Comparison of ENCODE assay signal across 40 cellular contexts in the genomic region with DNA sequence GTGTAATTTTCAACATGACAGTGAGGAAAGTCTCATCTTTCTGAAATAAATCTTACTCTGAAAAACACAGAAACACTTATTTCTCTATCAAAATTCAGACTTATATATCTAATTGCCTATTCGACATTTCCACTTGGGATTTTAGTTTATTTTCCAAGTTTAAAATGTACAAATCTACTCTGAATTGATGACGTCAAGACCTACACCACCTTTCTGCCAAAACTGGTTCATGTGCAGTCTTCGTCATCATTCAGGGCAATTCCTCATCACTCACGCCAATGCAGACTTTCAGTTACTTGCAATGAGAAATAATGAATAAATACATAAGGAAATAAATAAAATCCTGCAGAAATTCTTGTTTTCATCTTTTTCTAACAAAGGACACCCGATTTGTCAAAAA.
"Had no signal": no experiment of that assay in that cellular context is flagged by ENCODE, and none has a peak within 500 bp of the region (broad histone marks: within the 10 kb centered on the region; RNA-seq: fewer than 3 reads in every experiment).

No MANE protein-coding gene starts in this region.

- H3K9me3 Mint-ChIP-seq: activated naive CD4-positive, alpha-beta T cell treated with anti-CD3 and anti-CD28 coated beads for 36 hours; activated naive CD4-positive, alpha-beta T cell treated with anti-CD3 and anti-CD28 coated beads, Interleukin-2, amount 50 U/mL, for 24 hours; activated naive CD8-positive, alpha-beta T cell treated with anti-CD3 and anti-CD28 coated beads, Interleukin-2, amount 50 U/mL, for 24 hours; brain had no signal

- H3K4me3 Mint-ChIP-seq: activated naive CD4-positive, alpha-beta T cell treated with anti-CD3 and anti-CD28 coated beads for 36 hours; activated naive CD4-positive, alpha-beta T cell treated with anti-CD3 and anti-CD28 coated beads, Interleukin-2, amount 10 ng/mL, durations not matched to agents 7 days and 5 days; activated naive CD4-positive, alpha-beta T cell treated with anti-CD3 and anti-CD28 coated beads, Interleukin-2, amount 50 U/mL, for 24 hours; activated naive CD8-positive, alpha-beta T cell; activated naive CD8-positive, alpha-beta T cell treated with anti-CD3 and anti-CD28 coated beads for 36 hours; activated naive CD8-positive, alpha-beta T cell treated with anti-CD3 and anti-CD28 coated beads, Interleukin-2, amount 10 ng/mL, durations not matched to agents 7 days and 5 days; activated naive CD8-positive, alpha-beta T cell treated with anti-CD3 and anti-CD28 coated beads, Interleukin-2, amount 50 U/mL, for 24 hours; activated T-cell treated with anti-CD3 and anti-CD28 coated beads, Interleukin-2, amount 50 U/mL, for 24 hours; activated T-cell treated with anti-CD3 and anti-CD28 coated beads, Interleukin-2, amount 50 U/mL, for 4 hours; activated T-cell treated with anti-CD3 and anti-CD28 coated beads, Interleukin-2, amount 50 U/mL, for 72 hours; activated T-helper 1 cell treated with anti-CD3 and anti-CD28 coated beads, Interleukin-12 subunit alpha, Interleukin-12 subunit beta, Interleukin-2, Interleukin-4 antibody, amounts not matched to agents 30 ng/mL and 10 ng/mL and 1 ng/mL, durations not matched to agents 14 hours and 24 hours and 36 hours; activated T-helper 17 cell treated with anti-CD3 and anti-CD28 coated beads, Interleukin-2, amount 50 U/mL, for 72 hours; brain; central memory CD8-positive, alpha-beta T cell had no signal

- H3K4me1 Mint-ChIP-seq: activated naive CD4-positive, alpha-beta T cell treated with anti-CD3 and anti-CD28 coated beads, Interleukin-2, amount 10 ng/mL, durations not matched to agents 7 days and 5 days; activated naive CD4-positive, alpha-beta T cell treated with anti-CD3 and anti-CD28 coated beads, Interleukin-2, amount 50 U/mL, for 24 hours; activated naive CD8-positive, alpha-beta T cell treated with anti-CD3 and anti-CD28 coated beads for 36 hours; activated naive CD8-positive, alpha-beta T cell treated with anti-CD3 and anti-CD28 coated beads, Interleukin-2, amount 10 ng/mL, durations not matched to agents 7 days and 5 days; activated naive CD8-positive, alpha-beta T cell treated with anti-CD3 and anti-CD28 coated beads, Interleukin-2, amount 50 U/mL, for 24 hours; activated T-helper 17 cell treated with anti-CD3 and anti-CD28 coated beads, Interleukin-2, amount 50 U/mL, for 72 hours; brain; central memory CD8-positive, alpha-beta T cell had no signal

- FAIRE-seq: astrocyte, bronchial epithelial cell had no signal

- H3K9me3 ChIP-seq: adrenal gland, ascending aorta, body of pancreas, breast epithelium had no signal

- H3K36me3 Mint-ChIP-seq: activated naive CD4-positive, alpha-beta T cell treated with anti-CD3 and anti-CD28 coated beads, Interleukin-2, amount 10 ng/mL, durations not matched to agents 7 days and 5 days; activated naive CD4-positive, alpha-beta T cell treated with anti-CD3 and anti-CD28 coated beads, Interleukin-2, amount 50 U/mL, for 24 hours; activated naive CD4-positive, alpha-beta T cell treated with anti-CD3 and anti-CD28 coated beads, Interleukin-2, amount 50 U/mL, for 72 hours; activated naive CD8-positive, alpha-beta T cell; activated naive CD8-positive, alpha-beta T cell treated with anti-CD3 and anti-CD28 coated beads for 36 hours; activated naive CD8-positive, alpha-beta T cell treated with anti-CD3 and anti-CD28 coated beads, Interleukin-2, amount 10 ng/mL, durations not matched to agents 7 days and 5 days; brain had no signal

- DNase-seq: activated effector memory CD4-positive, alpha-beta T cell treated with anti-CD3 and anti-CD28 coated beads, Interleukin-2, amount 50 U/mL, for 16 hours; activated effector memory CD4-positive, alpha-beta T cell treated with Interleukin-2 at 50 U/mL for 16 hours; activated gamma-delta T cell; activated gamma-delta T cell treated with Interleukin-2 at 50 U/mL for 16 hours; activated naive CD4-positive, alpha-beta T cell; activated naive CD4-positive, alpha-beta T cell treated with anti-CD3 and anti-CD28 coated beads for 36 hours; activated naive CD4-positive, alpha-beta T cell treated with anti-CD3 and anti-CD28 coated beads, Interleukin-2, amount 10 ng/mL, durations not matched to agents 7 days and 5 days; activated naive CD4-positive, alpha-beta T cell treated with anti-CD3 and anti-CD28 coated beads, Interleukin-2, amount 50 U/mL, for 16 hours; activated naive CD4-positive, alpha-beta T cell treated with Interleukin-2 at 50 U/mL for 16 hours; activated naive CD8-positive, alpha-beta T cell treated with anti-CD3 and anti-CD28 coated beads for 36 hours; activated naive CD8-positive, alpha-beta T cell treated with anti-CD3 and anti-CD28 coated beads, Interleukin-2, amount 10 ng/mL, durations not matched to agents 7 days and 5 days; activated naive CD8-positive, alpha-beta T cell treated with anti-CD3 and anti-CD28 coated beads, Interleukin-2, amount 50 U/mL, for 24 hours; activated T-cell treated with anti-CD3 and anti-CD28 coated beads, Interleukin-2, amount 50 U/mL, for 1 hour; activated T-cell treated with anti-CD3 and anti-CD28 coated beads, Interleukin-2, amount 50 U/mL, for 24 hours; activated T-cell treated with anti-CD3 and anti-CD28 coated beads, Interleukin-2, amount 50 U/mL, for 4 hours; activated T-cell treated with anti-CD3 and anti-CD28 coated beads, Interleukin-2, amount 50 U/mL, for 48 hours; activated T-cell treated with anti-CD3 and anti-CD28 coated beads, Interleukin-2, amount 50 U/mL, for 72 hours; adrenal gland; amniotic stem cell; amygdala; anterior cingulate cortex; aorta; body of pancreas; brain microvascular endothelial cell; caudate nucleus; central memory CD4-positive, alpha-beta T cell; cerebellar nuclear complex had no signal

- H3K27ac ChIP-seq: adrenal gland, ascending aorta, body of pancreas, brain microvascular endothelial cell, breast epithelium, cardiac muscle cell had no signal

- H3K36me3 ChIP-seq: adrenal gland, ascending aorta, brain microvascular endothelial cell, breast epithelium, cardiac muscle cell had no signal

- H3K27me3 Mint-ChIP-seq: activated naive CD4-positive, alpha-beta T cell treated with anti-CD3 and anti-CD28 coated beads, Interleukin-2, amount 10 ng/mL, durations not matched to agents 7 days and 5 days; activated naive CD4-positive, alpha-beta T cell treated with anti-CD3 and anti-CD28 coated beads, Interleukin-2, amount 50 U/mL, for 24 hours; activated naive CD8-positive, alpha-beta T cell; activated naive CD8-positive, alpha-beta T cell treated with anti-CD3 and anti-CD28 coated beads for 36 hours; activated naive CD8-positive, alpha-beta T cell treated with anti-CD3 and anti-CD28 coated beads, Interleukin-2, amount 10 ng/mL, durations not matched to agents 7 days and 5 days; activated naive CD8-positive, alpha-beta T cell treated with anti-CD3 and anti-CD28 coated beads, Interleukin-2, amount 50 U/mL, for 24 hours; activated T-cell treated with anti-CD3 and anti-CD28 coated beads, Interleukin-2, amount 50 U/mL, for 24 hours; activated T-helper 17 cell treated with anti-CD3 and anti-CD28 coated beads, Interleukin-2, amount 50 U/mL, for 72 hours; brain; central memory CD8-positive, alpha-beta T cell had no signal

- ATAC-seq: activated naive CD4-positive, alpha-beta T cell treated with anti-CD3 and anti-CD28 coated beads, Interleukin-2, amount 50 U/mL, for 72 hours; activated naive CD8-positive, alpha-beta T cell treated with anti-CD3 and anti-CD28 coated beads, Interleukin-2, amount 50 U/mL, for 24 hours; activated T-cell treated with anti-CD3 and anti-CD28 coated beads, Interleukin-2, amount 50 U/mL, for 4 hours; activated T-cell treated with anti-CD3 and anti-CD28 coated beads, Interleukin-2, amount 50 U/mL, for 72 hours; activated T-helper 17 cell treated with anti-CD3 and anti-CD28 coated beads, Interleukin-2, amount 50 U/mL, for 72 hours; body of pancreas had no signal

- H3K4me1 ChIP-seq: adrenal gland, ascending aorta, body of pancreas, breast epithelium had no signal

- H3K27me3 ChIP-seq: adrenal gland, ascending aorta, body of pancreas, brain microvascular endothelial cell, breast epithelium, cardiac muscle cell had no signal

- H3K27ac Mint-ChIP-seq: activated naive CD4-positive, alpha-beta T cell treated with anti-CD3 and anti-CD28 coated beads for 36 hours; activated naive CD4-positive, alpha-beta T cell treated with anti-CD3 and anti-CD28 coated beads, Interleukin-2, amount 10 ng/mL, durations not matched to agents 7 days and 5 days; activated naive CD4-positive, alpha-beta T cell treated with anti-CD3 and anti-CD28 coated beads, Interleukin-2, amount 50 U/mL, for 24 hours; activated naive CD4-positive, alpha-beta T cell treated with anti-CD3 and anti-CD28 coated beads, Interleukin-2, amount 50 U/mL, for 72 hours; activated naive CD8-positive, alpha-beta T cell; activated naive CD8-positive, alpha-beta T cell treated with anti-CD3 and anti-CD28 coated beads for 36 hours; activated naive CD8-positive, alpha-beta T cell treated with anti-CD3 and anti-CD28 coated beads, Interleukin-2, amount 10 ng/mL, durations not matched to agents 7 days and 5 days; activated naive CD8-positive, alpha-beta T cell treated with anti-CD3 and anti-CD28 coated beads, Interleukin-2, amount 50 U/mL, for 24 hours; activated T-cell treated with anti-CD3 and anti-CD28 coated beads, Interleukin-2, amount 50 U/mL, for 24 hours; activated T-cell treated with anti-CD3 and anti-CD28 coated beads, Interleukin-2, amount 50 U/mL, for 72 hours; activated T-helper 1 cell treated with anti-CD3 and anti-CD28 coated beads, Interleukin-12 subunit alpha, Interleukin-12 subunit beta, Interleukin-2, Interleukin-4 antibody, amounts not matched to agents 30 ng/mL and 10 ng/mL and 1 ng/mL, durations not matched to agents 14 hours and 24 hours and 36 hours; activated T-helper 17 cell treated with anti-CD3 and anti-CD28 coated beads, Interleukin-2, amount 50 U/mL, for 72 hours; activated T-helper 2 cell treated with anti-CD3 and anti-CD28 coated beads, Interferon-gamma antibody, Interleukin-2, Interleukin-4, amounts not matched to agents 10 μg/mL and 5 μg/mL and 100 μg/mL, durations not matched to agents 14 hours and 24 hours and 36 hours; brain had no signal

- H3K4me3 ChIP-seq: adrenal gland, ascending aorta, body of pancreas, breast epithelium, cardiac muscle cell had no signal
